In the genomic region with DNA sequence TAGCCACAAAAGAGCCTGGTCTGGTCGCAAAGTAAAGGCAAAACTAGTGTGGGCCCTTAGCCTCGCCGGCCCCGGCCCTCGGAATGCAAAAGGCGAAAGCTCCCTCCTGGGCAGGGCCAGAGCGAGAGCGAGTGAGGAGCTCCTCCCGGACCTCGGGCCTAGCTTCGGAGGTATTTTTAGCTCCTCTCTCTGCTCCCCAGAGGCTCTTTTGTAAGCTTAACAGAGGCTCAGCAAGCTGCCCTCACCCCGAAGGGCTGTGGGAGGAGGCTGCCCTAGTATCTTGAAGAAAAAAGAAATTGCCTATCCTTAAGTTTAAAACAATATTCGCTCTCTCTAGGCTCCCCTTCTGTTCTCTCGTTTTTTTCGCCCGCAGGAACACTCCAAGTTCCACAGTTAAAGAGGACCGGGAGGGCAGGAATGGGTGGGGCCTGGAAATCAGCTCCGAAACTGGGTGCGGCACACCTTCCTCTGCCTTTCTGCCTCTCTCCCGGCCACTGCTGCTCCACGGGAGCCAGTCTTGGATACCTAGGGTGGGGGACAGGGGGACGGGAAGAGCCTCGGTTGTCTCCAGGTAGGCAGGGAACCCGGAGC, we compare ENCODE assay signal across 15 cellular contexts. TPM values are rescaled to one million over a fixed set of nuclear protein-coding genes. Genes with fewer than 3 reads are reported as not detected.
DNase-seq lines count a peak whose midpoint lies in the region; ATAC-seq and TF ChIP-seq lines count a peak whose summit lies in the region.
"Had no signal": no experiment of that assay in that cellular context is flagged by ENCODE, and none has a peak within 500 bp of the region (broad histone marks: within the 10 kb centered on the region; RNA-seq: fewer than 3 reads in every experiment).

No MANE protein-coding gene starts in this region.

- intact Hi-C loops in esophagus muscularis mucosa (cut with DNase I) (no loop called here), left colon (cut with DNase I, micrococcal nuclease) (no loop called here), gastrocnemius medialis (cut with DNase I; ENCODE audit: low total_unique reads) (no loop called here)

- H3K36me3 ChIP-seq in esophagus muscularis mucosa (no peaks in the 10 kb centered on the region), suprapubic skin (no peaks in the 10 kb centered on the region), gastrocnemius medialis (no peaks in the 10 kb centered on the region)

- H3K27me3 ChIP-seq in esophagus muscularis mucosa, result peaks cover 0 to 49% (median under 1%) of the 10 kb centered on the region in 4 donors
- peaks cover 99% of the 10 kb centered on the region for H3K27me3 ChIP-seq in suprapubic skin
- peaks cover 74 to 91% (median 85%) of the 10 kb centered on the region in 3 donors for H3K27me3 ChIP-seq in gastrocnemius medialis

- peaks cover 38 to 74% (median 65%) of the 10 kb centered on the region in 4 donors for H3K4me1 ChIP-seq in esophagus muscularis mucosa
- H3K4me1 ChIP-seq in suprapubic skin, result peaks cover 48% of the 10 kb centered on the region
- peaks cover 9 to 16% of the 10 kb centered on the region in 2 donors for H3K4me1 ChIP-seq in gastrocnemius medialis

- WGBS in esophagus muscularis mucosa, result 12% methylated on average over 15 of the region's 24 CpGs
- WGBS in suprapubic skin, result 18% methylated on average over 24 of the region's 24 CpGs

- no peak for TF ChIP-seq POLR2A in NB4 (IDR thresholded peaks at IDR 0.05; ENCODE audit: extremely low read depth, insufficient read length)
- no peak for TF ChIP-seq POLR2A in esophagus muscularis mucosa (IDR thresholded peaks at IDR 0.05; ENCODE audit: low read depth)
- TF ChIP-seq POLR2A in suprapubic skin (IDR thresholded peaks at IDR 0.05), result no peak
- no peak for TF ChIP-seq POLR2A in gastrocnemius medialis (IDR thresholded peaks at IDR 0.05)

- TF ChIP-seq EP300 in esophagus muscularis mucosa (IDR thresholded peaks at IDR 0.05) (no peak), suprapubic skin (IDR thresholded peaks at IDR 0.05) (no peak)

- ATAC-seq in left colon, result peak; percentile 68
- no peak for ATAC-seq in gastrocnemius medialis
- ATAC-seq: left lobe of liver had no signal

- TF ChIP-seq CTCF in NB4 (IDR thresholded peaks at IDR 0.05; ENCODE audit: low read depth, low read length) (no peak), esophagus muscularis mucosa (IDR thresholded peaks at IDR 0.05) (no peak), suprapubic skin (IDR thresholded peaks at IDR 0.05) (no peak), gastrocnemius medialis (IDR thresholded peaks at IDR 0.05 in 4 of 5, conservative IDR thresholded peaks at IDR 0.05 in 1 of 5) (no peak)

- H3K4me3 ChIP-seq in NB4 (ENCODE audit: low read depth, low read length) (no peak overlapping the region), esophagus muscularis mucosa (peak overlapping the region; percentile 41 to 57 (median 50)), suprapubic skin (peak overlapping the region; percentile 16), gastrocnemius medialis (peak overlapping the region in 1 of 4 donors; percentile 17)

- in situ Hi-C loops in gastrocnemius medialis (cut with MboI; ENCODE audit: low sequenced_read_pairs in 4 of 4), result loop anchor here in 2 of 4 donors (25.0 kb wide), 2 partner anchors 294 to 619 kb away; no protein-coding TSS in a partner anchor

- DNase-seq in NB4 (ENCODE audit: low read depth), result peak; percentile 50
- DNase-seq in esophagus muscularis mucosa (ENCODE audit: extremely low spot score), result no peak
- peak in 1 of 2 donors; percentile 50 for DNase-seq in left colon
- no peak for DNase-seq in suprapubic skin (ENCODE audit: low spot score in 2 of 2)
- no peak for DNase-seq in gastrocnemius medialis
- DNase-seq in activated CD8-positive, alpha-beta memory T cell treated with anti-CD3 and anti-CD28 coated beads, Interleukin-2, amount 50 U/mL, for 48 hours, result no peak
- no peak for DNase-seq in NCI-H1436 (lab: John Stamatoyannopoulos, UW)
- no peak for DNase-seq in stimulated activated CD4-positive, alpha-beta T cell treated with anti-CD3 and anti-CD28 coated beads, Interleukin-15, amount 100 ng/mL, for 24 hours
- DNase-seq: activated naive CD8-positive, alpha-beta T cell treated with anti-CD3 and anti-CD28 coated beads, Interleukin-2, amount 10 ng/mL, durations not matched to agents 7 days and 5 days; dermis blood vessel endothelial cell; NCI-H1436 treated with DMSO at 0.1 percent for 48 hours; NCI-H526; nucleus accumbens; SHP77 had no signal

- H3K27ac ChIP-seq in esophagus muscularis mucosa (replicated peaks in 1 of 4) (peak overlapping the region; percentile 96 to 98 (median 98)), suprapubic skin (no peak overlapping the region), gastrocnemius medialis (peak overlapping the region in 1 of 4 donors; percentile 49)

- no peaks in the 10 kb centered on the region for H3K9me3 ChIP-seq in esophagus muscularis mucosa
- no peaks in the 10 kb centered on the region for H3K9me3 ChIP-seq in suprapubic skin
- H3K9me3 ChIP-seq in gastrocnemius medialis, result no peaks in the 10 kb centered on the region

RNA-seq across cellular contexts. Expression of a gene that starts 12.2 kb away (rescaled TPM):
- total RNA-seq in esophagus muscularis mucosa, result 100 to 1,000 TPM in 3 of 4 donors, 10 to 100 TPM in 1; 77.7 to 165 (median 138) TPM
- 10 to 100 TPM in 1 of 2 donors, 1 to 10 TPM in 1; 2.0 to 18.9 TPM for total RNA-seq in left colon
- 1 to 10 TPM in 3 of 4 donors, under 1 TPM in 1; 0.96 to 5.0 (median 3.3) TPM for total RNA-seq in suprapubic skin
- total RNA-seq in gastrocnemius medialis, result 1 to 10 TPM in 1 of 4 donors, under 1 TPM in 3; 0.66 to 2.4 (median 0.89) TPM
- total RNA-seq: activated naive CD8-positive, alpha-beta T cell treated with anti-CD3 and anti-CD28 coated beads, Interleukin-2, amount 10 ng/mL, durations not matched to agents 7 days and 5 days; dermis blood vessel endothelial cell had no signal
